ENCODE assay signal across 22 cellular contexts in genomic region chr11:72006309-72007088, GRCh38. TPM values are rescaled to one million over a fixed set of nuclear protein-coding genes. Genes with fewer than 3 reads are reported as not detected.
DNase-seq lines count a peak whose midpoint lies in the region; ATAC-seq, FAIRE-seq and TF ChIP-seq lines count a peak whose summit lies in the region.
"Had no signal": no experiment of that assay in that cellular context is flagged by ENCODE, and none has a peak within 500 bp of the region (broad histone marks: within the 10 kb centered on the region; RNA-seq: fewer than 3 reads in every experiment).

No MANE protein-coding gene starts in this region.

- H3K36me3 ChIP-seq in HepG2 (replicated peaks in 1 of 2; ENCODE audit: control insufficient read depth in 1 of 2, insufficient read depth in 2 of 2, low read length in 2 of 2) (peaks cover 61 to 94% of the 10 kb centered on the region in 2 experiments), right lobe of liver (peaks cover 12 to 85% (median 54%) of the 10 kb centered on the region in 4 donors)

- BruUV-seq in HepG2 (replicated peaks; lab: Mats Ljungman, UMichigan) = no TSS peak

- DNase-seq in HepG2 (ENCODE audit: low spot score) (no peak), right lobe of liver (no peak), mesothelial cell of epicardium (ENCODE audit: low spot score in 2 of 2, unreplicated experiment in 2 of 2) (no peak), type B pancreatic cell (ENCODE audit: extremely low spot score, unreplicated experiment) (no peak), NCI-H1930 (lab: John Stamatoyannopoulos, UW) (no peak)
- DNase-seq in stimulated activated CD4-positive, alpha-beta T cell treated with anti-CD3 and anti-CD28 coated beads, Interleukin-2, amount 100 ng/mL, for 24 hours = no peak
- DNase-seq: activated CD4-positive, alpha-beta T cell treated with anti-CD3 and anti-CD28 coated beads, Interleukin-2, amount 50 U/mL, for 1 hour; activated naive CD4-positive, alpha-beta T cell treated with anti-CD3 and anti-CD28 coated beads, Interleukin-2, amount 10 ng/mL, durations not matched to agents 7 days and 5 days; CD4-positive, alpha-beta memory T cell; DMS79; erythroblast; kidney; mammary epithelial cell; NCI-H1105; NCI-H524 treated with DMSO at 0.1 percent for 48 hours; SHP77; stimulated activated CD4-positive, alpha-beta T cell treated with anti-CD3 and anti-CD28 coated beads, Interleukin-4, amount 100 ng/mL, for 4 hours; testis had no signal

- H3K4me1 Mint-ChIP-seq in activated T-helper 17 cell treated with anti-CD3 and anti-CD28 coated beads, Interleukin-2, amount 50 U/mL, for 72 hours = no peaks in the 10 kb centered on the region
- H3K4me1 Mint-ChIP-seq in mesothelial cell of epicardium (peaks cover 10% of the 10 kb centered on the region), type B pancreatic cell (ENCODE audit: unreplicated experiment) (peaks cover 9% of the 10 kb centered on the region)

- no peak for FAIRE-seq in HepG2 (lab: Jason Lieb, UNC)
- FAIRE-seq: frontal cortex, kidney had no signal

- no peaks in the 10 kb centered on the region for H3K27me3 ChIP-seq in HepG2 (ENCODE audit: control insufficient read depth in 1 of 2, insufficient read depth in 2 of 2, low read length in 2 of 2)
- H3K27me3 ChIP-seq in right lobe of liver = no peaks in the 10 kb centered on the region
- H3K27me3 ChIP-seq: testis had no signal

- H3K4me3 ChIP-seq in HepG2 (replicated peaks in 1 of 3; ENCODE audit: insufficient read depth in 1 of 3, low read depth in 2 of 3, low read length in 3 of 3) (no peak overlapping the region), right lobe of liver (no peak overlapping the region)
- H3K4me3 ChIP-seq: testis had no signal

- H2AFZ ChIP-seq in HepG2 (ENCODE audit: low read length) = no peak overlapping the region

- H3K4me1 ChIP-seq in HepG2 (ENCODE audit: insufficient read depth, low read length) (no peaks in the 10 kb centered on the region), right lobe of liver (no peaks in the 10 kb centered on the region)
- H3K4me1 ChIP-seq: testis had no signal

- H3K27ac ChIP-seq in HepG2 (ENCODE audit: extremely low read length, insufficient read depth, low read length) (no peak overlapping the region), right lobe of liver (no peak overlapping the region)
- H3K27ac ChIP-seq: KMS-11, testis had no signal

- TF ChIP-seq EP300 in HepG2 (IDR thresholded peaks at IDR 0.05; ENCODE audit: low read depth in 2 of 2, low read length in 2 of 2) = no peak
- TF ChIP-seq EP300 in HepG2 (CRISPR knock-in tag; IDR thresholded peaks at IDR 0.05; ENCODE audit: borderline replicate concordance) = no peak

- TF ChIP-seq CTCF in HepG2 (CRISPR knock-in tag; IDR thresholded peaks at IDR 0.05) = no peak
- no peak for TF ChIP-seq CTCF in right lobe of liver (IDR thresholded peaks at IDR 0.05)
- no peak for TF ChIP-seq CTCF in mesothelial cell of epicardium (IDR thresholded peaks at IDR 0.05; ENCODE audit: unreplicated experiment)
- no peak for TF ChIP-seq CTCF in type B pancreatic cell (conservative IDR thresholded peaks at IDR 0.05)

- H3K27ac Mint-ChIP-seq in activated T-helper 17 cell treated with anti-CD3 and anti-CD28 coated beads, Interleukin-2, amount 50 U/mL, for 72 hours = peak overlapping the region; percentile 84
- H3K27ac Mint-ChIP-seq in mesothelial cell of epicardium (peak overlapping the region; percentile 8), type B pancreatic cell (peak overlapping the region; percentile 81)
- H3K27ac Mint-ChIP-seq: activated naive CD4-positive, alpha-beta T cell treated with anti-CD3 and anti-CD28 coated beads, Interleukin-2, amount 10 ng/mL, durations not matched to agents 7 days and 5 days had no signal

- no peak overlapping the region for H3K4me2 ChIP-seq in HepG2 (ENCODE audit: low read depth, low read length)
- H3K4me2 ChIP-seq: KMS-11 had no signal

- peaks cover 100% of the 10 kb centered on the region for H3K36me3 Mint-ChIP-seq in activated T-helper 17 cell treated with anti-CD3 and anti-CD28 coated beads, Interleukin-2, amount 50 U/mL, for 72 hours (ENCODE audit: low read depth)
- peaks cover 20% of the 10 kb centered on the region for H3K36me3 Mint-ChIP-seq in mesothelial cell of epicardium
- H3K36me3 Mint-ChIP-seq in type B pancreatic cell = peaks cover 21% of the 10 kb centered on the region

- no peaks in the 10 kb centered on the region for H3K9me3 Mint-ChIP-seq in activated T-helper 17 cell treated with anti-CD3 and anti-CD28 coated beads, Interleukin-2, amount 50 U/mL, for 72 hours
- H3K9me3 Mint-ChIP-seq in mesothelial cell of epicardium (no peaks in the 10 kb centered on the region), type B pancreatic cell (no peaks in the 10 kb centered on the region)
- H3K9me3 Mint-ChIP-seq: activated naive CD4-positive, alpha-beta T cell treated with anti-CD3 and anti-CD28 coated beads, Interleukin-2, amount 10 ng/mL, durations not matched to agents 7 days and 5 days; CD4-positive, alpha-beta memory T cell had no signal

- ATAC-seq in HepG2 (no peak), right lobe of liver (no peak), GM18520 (IDR thresholded peaks at IDR 0.05; ENCODE audit: unreplicated experiment) (no peak)
- no peak for ATAC-seq in activated T-helper 17 cell treated with anti-CD3 and anti-CD28 coated beads, Interleukin-2, amount 50 U/mL, for 72 hours (replicated peaks)

- WGBS in HepG2 (ENCODE audit: low lambda C conversion rate) = 99% methylated on average over 8 of the region's 8 CpGs
- 85% methylated on average over 3 of the region's 8 CpGs for WGBS in right lobe of liver (ENCODE audit: insufficient coverage, low coverage, low lambda C conversion rate, missing lambda C conversion rate)

- no peak overlapping the region for H3K9ac ChIP-seq in HepG2 (ENCODE audit: insufficient read depth, low read depth, low read length)
- H3K9ac ChIP-seq: KMS-11 had no signal

- in situ Hi-C loops in HepG2 (cut with HindIII; ENCODE audit: extremely low pct_ligation_motif_present, low pct_unique_long_range_greater_than_20kb) = no loop called here

- no peaks in the 10 kb centered on the region for H4K20me1 ChIP-seq in HepG2 (ENCODE audit: insufficient read depth, low read length)

- H3K27me3 Mint-ChIP-seq in activated T-helper 17 cell treated with anti-CD3 and anti-CD28 coated beads, Interleukin-2, amount 50 U/mL, for 72 hours = no peaks in the 10 kb centered on the region
- H3K27me3 Mint-ChIP-seq in mesothelial cell of epicardium (ENCODE audit: low read depth) = no peaks in the 10 kb centered on the region
- no peaks in the 10 kb centered on the region for H3K27me3 Mint-ChIP-seq in type B pancreatic cell
- H3K27me3 Mint-ChIP-seq: activated naive CD4-positive, alpha-beta T cell treated with anti-CD3 and anti-CD28 coated beads, Interleukin-2, amount 10 ng/mL, durations not matched to agents 7 days and 5 days; CD4-positive, alpha-beta memory T cell had no signal

- CTCF ChIA-PET in HepG2 (lab: Yijun Ruan, JAX; ENCODE audit: low intra/inter-chr PET ratio, low total read pairs) = no interaction called here

- TF ChIP-seq RAD21 in HepG2 (CRISPR knock-in tag; IDR thresholded peaks at IDR 0.05) = no peak

- no peaks in the 10 kb centered on the region for H3K79me2 ChIP-seq in HepG2 (ENCODE audit: insufficient read depth, low read length)

- intact Hi-C loops in HepG2 (cut with micrococcal nuclease; ENCODE audit: unreplicated experiment) (no loop called here), right lobe of liver (cut with DNase I) (no loop called here)

- POLR2A ChIA-PET in HepG2 (lab: Yijun Ruan, JAX) = interaction anchor here (0.6 kb wide), 1 partner anchor 55 kb away, joined by 5 read pairs; no protein-coding TSS in a partner anchor

- no peaks in the 10 kb centered on the region for H3K9me3 ChIP-seq in HepG2 (ENCODE audit: low read length)
- no peaks in the 10 kb centered on the region for H3K9me3 ChIP-seq in right lobe of liver
- H3K9me3 ChIP-seq: testis had no signal

- H3K4me3 Mint-ChIP-seq in activated T-helper 17 cell treated with anti-CD3 and anti-CD28 coated beads, Interleukin-2, amount 50 U/mL, for 72 hours = no peak overlapping the region
- H3K4me3 Mint-ChIP-seq in mesothelial cell of epicardium (no peak overlapping the region), type B pancreatic cell (no peak overlapping the region)
- H3K4me3 Mint-ChIP-seq: activated naive CD4-positive, alpha-beta T cell treated with anti-CD3 and anti-CD28 coated beads, Interleukin-2, amount 10 ng/mL, durations not matched to agents 7 days and 5 days; CD4-positive, alpha-beta memory T cell had no signal

- TF ChIP-seq POLR2A in HepG2 (IDR thresholded peaks at IDR 0.05; ENCODE audit: insufficient read depth in 1 of 2, low read depth in 2 of 2, low read length in 2 of 2) = peak in 1 of 2 experiments; percentile 39; a peak in 1 of 4 replicates
- no peak for TF ChIP-seq POLR2A in right lobe of liver (IDR thresholded peaks at IDR 0.05)

RNA-seq across cellular contexts. Expression of gene IL18BP, which starts 7.8 kb away (rescaled TPM):
- 1.0 and 4.1 TPM in 2 replicates for total RNA-seq in HepG2 (2016; rRNA removed; fragmentation: Illumina TruSeq; extraction: Trizol)
- 0.40 and 0.44 TPM in 2 replicates for total RNA-seq in HepG2 (2016; cell fraction: cytosol; rRNA removed; fragmentation: Illumina TruSeq; extraction: Trizol; ENCODE audit: low read depth)
- 0.56 and 5.0 TPM in 2 replicates for total RNA-seq in HepG2 (2016; cell fraction: insoluble cytoplasmic fraction; rRNA removed; fragmentation: Illumina TruSeq; extraction: Trizol)
- total RNA-seq in HepG2 (2016; cell fraction: membrane; rRNA removed; fragmentation: Illumina TruSeq; extraction: Trizol) = 0.83 and 0.93 TPM in 2 replicates
- 9.0 and 13.2 TPM in 2 replicates for total RNA-seq in HepG2 (2016; cell fraction: nucleus; rRNA removed; fragmentation: Illumina TruSeq; extraction: Trizol)
- 12.6 and 12.8 TPM in 2 replicates for polyA plus RNA-seq in HepG2 (2011; rRNA removed)
- polyA plus RNA-seq in HepG2 (2011; cell fraction: cytosol; rRNA removed) = 2.0 and 3.4 TPM in 2 replicates
- 74.1 and 107 TPM in 2 replicates for polyA plus RNA-seq in HepG2 (2011; cell fraction: nucleus; rRNA removed)
- polyA plus RNA-seq in HepG2 (2012) = 6.4 and 9.6 TPM in 2 replicates
- 0.65 and 0.94 TPM in 2 replicates for polyA plus RNA-seq in HepG2 (2016; cell fraction: cytosol; fragmentation: Illumina TruSeq; extraction: Trizol; ENCODE audit: low read depth)
- 0.89 and 1.3 TPM in 2 replicates for polyA plus RNA-seq in HepG2 (2016; cell fraction: insoluble cytoplasmic fraction; fragmentation: Illumina TruSeq; extraction: Trizol; ENCODE audit: low read depth)
- 1.1 and 1.4 TPM in 2 replicates for polyA plus RNA-seq in HepG2 (2016; cell fraction: membrane; fragmentation: Illumina TruSeq; extraction: Trizol; ENCODE audit: low read depth)
- polyA plus RNA-seq in HepG2 (2016; cell fraction: nucleus; fragmentation: Illumina TruSeq; extraction: Trizol; ENCODE audit: insufficient read depth, low read depth) = 40.3 and 43.0 TPM in 2 replicates
- 13.0 and 17.5 TPM in 2 replicates for polyA minus RNA-seq in HepG2 (2011; rRNA and poly(A)+ RNA removed; ENCODE audit: low replicate concordance)
- 1.2 and 1.4 TPM in 2 replicates for polyA minus RNA-seq in HepG2 (2011; cell fraction: cytosol; rRNA and poly(A)+ RNA removed)
- 18.8 and 20.0 TPM in 2 replicates for polyA minus RNA-seq in HepG2 (2011; cell fraction: nucleus; rRNA and poly(A)+ RNA removed)
- total RNA-seq in right lobe of liver = 10 to 100 TPM in 1 of 6 experiments, 1 to 10 TPM in 5; 2.2 to 13.0 (median 3.7) TPM
- 10 to 100 TPM; 18.4 to 21.9 TPM for total RNA-seq in activated T-helper 17 cell treated with anti-CD3 and anti-CD28 coated beads, Interleukin-2, amount 50 U/mL, for 72 hours
- 18.4 to 20.9 TPM (median 18.6 TPM) in 3 replicates for total RNA-seq in mesothelial cell of epicardium
- 10.6 and 15.7 TPM in 2 replicates for total RNA-seq in type B pancreatic cell (ENCODE audit: low replicate concordance)

Comparison
In these comparisons a context has a peak if more than half of its experiments do, and no peak if none do; other contexts are left out.
1. H3K27ac Mint-ChIP-seq: peak in every context shown above with its lines; median percentile 84 in activated T-helper 17 cell treated with anti-CD3 and anti-CD28 coated beads, Interleukin-2, amount 50 U/mL, for 72 hours; 81 in type B pancreatic cell; 8 in mesothelial cell of epicardium.